In the genomic region with DNA sequence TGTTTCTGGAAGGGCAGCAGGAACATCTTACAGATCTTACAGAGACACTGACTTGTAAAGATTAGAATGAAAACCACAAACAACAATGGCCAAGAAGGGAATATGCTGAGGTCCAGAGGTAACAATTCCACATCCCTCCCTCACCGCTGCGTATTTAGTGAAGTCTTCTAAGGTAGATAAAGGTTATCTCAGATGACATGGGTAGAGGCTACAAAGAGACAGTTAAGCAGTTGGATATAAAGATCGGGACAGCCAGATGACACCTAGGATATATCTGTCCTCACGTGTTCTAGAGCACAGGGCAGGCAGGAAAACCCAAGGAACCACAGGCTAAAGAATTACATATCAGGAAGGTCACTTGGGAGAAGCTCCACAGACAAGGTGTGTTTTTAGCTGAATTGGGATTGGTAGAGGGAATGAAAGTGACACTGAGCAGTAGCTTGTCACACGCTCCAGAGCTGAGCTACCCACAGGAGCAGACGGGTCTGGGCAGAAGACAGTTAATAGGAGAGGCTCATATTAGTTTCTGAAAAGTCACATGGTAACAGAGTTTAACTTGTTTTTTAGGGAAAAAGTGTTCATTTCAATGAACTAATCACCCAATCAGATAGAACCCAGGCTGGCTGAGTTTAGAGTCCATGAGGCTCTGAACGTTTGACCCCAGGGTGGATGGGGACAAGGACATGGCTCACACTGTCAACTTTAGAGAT, we compare ENCODE assay signal across 15 cellular contexts.
DNase-seq lines count a peak whose midpoint lies in the region; ATAC-seq and TF ChIP-seq lines count a peak whose summit lies in the region.
"Had no signal": no experiment of that assay in that cellular context is flagged by ENCODE, and none has a peak within 500 bp of the region (broad histone marks: within the 10 kb centered on the region; RNA-seq: fewer than 3 reads in every experiment).

No MANE protein-coding gene starts in this region.

- no peak overlapping the region for H3K4me3 Mint-ChIP-seq in activated T-cell treated with anti-CD3 and anti-CD28 coated beads, Interleukin-2, amount 50 U/mL, for 24 hours
- no peak overlapping the region for H3K4me3 Mint-ChIP-seq in activated T-cell treated with anti-CD3 and anti-CD28 coated beads, Interleukin-2, amount 50 U/mL, for 72 hours
- H3K4me3 Mint-ChIP-seq in IgD-negative memory B cell (no peak overlapping the region), endothelial cell (ENCODE audit: unreplicated experiment) (peak overlapping the region; percentile 40), nephron (no peak overlapping the region)

- peaks cover 0 to 30% of the 10 kb centered on the region in 2 donors for H3K36me3 ChIP-seq in gastrocnemius medialis
- H3K36me3 ChIP-seq: MG63 had no signal

- no peaks in the 10 kb centered on the region for H3K27me3 Mint-ChIP-seq in activated T-cell treated with anti-CD3 and anti-CD28 coated beads, Interleukin-2, amount 50 U/mL, for 24 hours
- H3K27me3 Mint-ChIP-seq in activated T-cell treated with anti-CD3 and anti-CD28 coated beads, Interleukin-2, amount 50 U/mL, for 72 hours (ENCODE audit: low read depth) = no peaks in the 10 kb centered on the region
- H3K27me3 Mint-ChIP-seq in IgD-negative memory B cell (no peaks in the 10 kb centered on the region), endothelial cell (ENCODE audit: unreplicated experiment) (no peaks in the 10 kb centered on the region), nephron (ENCODE audit: low read depth) (no peaks in the 10 kb centered on the region)

- H3K27me3 ChIP-seq in gastrocnemius medialis = no peaks in the 10 kb centered on the region
- H3K27me3 ChIP-seq: MG63 had no signal

- no peak overlapping the region for H3K4me3 ChIP-seq in gastrocnemius medialis
- H3K4me3 ChIP-seq: MG63 had no signal

- no peak overlapping the region for H3K27ac ChIP-seq in gastrocnemius medialis

- no peak for ATAC-seq in activated T-cell treated with anti-CD3 and anti-CD28 coated beads, Interleukin-2, amount 50 U/mL, for 72 hours (replicated peaks in 1 of 2)
- ATAC-seq in HG03175 (IDR thresholded peaks at IDR 0.05; ENCODE audit: unreplicated experiment) (no peak), gastrocnemius medialis (no peak)

- in situ Hi-C loops in gastrocnemius medialis (cut with MboI; ENCODE audit: low sequenced_read_pairs in 4 of 4) = no loop called here

- no peaks in the 10 kb centered on the region for H3K4me1 Mint-ChIP-seq in activated T-cell treated with anti-CD3 and anti-CD28 coated beads, Interleukin-2, amount 50 U/mL, for 24 hours (ENCODE audit: low read depth)
- H3K4me1 Mint-ChIP-seq in activated T-cell treated with anti-CD3 and anti-CD28 coated beads, Interleukin-2, amount 50 U/mL, for 72 hours (ENCODE audit: low read depth) = no peaks in the 10 kb centered on the region
- H3K4me1 Mint-ChIP-seq in IgD-negative memory B cell (peaks cover 1 to 3% (median 1%) of the 10 kb centered on the region in 3 donors), endothelial cell (ENCODE audit: unreplicated experiment) (no peaks in the 10 kb centered on the region), nephron (no peaks in the 10 kb centered on the region)

- no peaks in the 10 kb centered on the region for H3K4me1 ChIP-seq in gastrocnemius medialis

- intact Hi-C loops in gastrocnemius medialis (cut with DNase I; ENCODE audit: low total_unique reads) = no loop called here

- no peaks in the 10 kb centered on the region for H3K9me3 ChIP-seq in gastrocnemius medialis
- H3K9me3 ChIP-seq: MG63 had no signal

- peaks cover 56% of the 10 kb centered on the region for H3K36me3 Mint-ChIP-seq in activated T-cell treated with anti-CD3 and anti-CD28 coated beads, Interleukin-2, amount 50 U/mL, for 24 hours (ENCODE audit: low read depth)
- peaks cover 8% of the 10 kb centered on the region in 2 donors for H3K36me3 Mint-ChIP-seq in activated T-cell treated with anti-CD3 and anti-CD28 coated beads, Interleukin-2, amount 50 U/mL, for 72 hours (ENCODE audit: insufficient read depth in 2 of 2)
- H3K36me3 Mint-ChIP-seq in IgD-negative memory B cell (peaks cover 11% of the 10 kb centered on the region), endothelial cell (ENCODE audit: low read depth, unreplicated experiment) (peaks cover 19% of the 10 kb centered on the region), nephron (ENCODE audit: low read depth) (peaks cover 31% of the 10 kb centered on the region)

- no peak for TF ChIP-seq POLR2A in gastrocnemius medialis (IDR thresholded peaks at IDR 0.05)

- DNase-seq in activated T-cell treated with anti-CD3 and anti-CD28 coated beads, Interleukin-2, amount 50 U/mL, for 24 hours = no peak
- DNase-seq in activated T-cell treated with anti-CD3 and anti-CD28 coated beads, Interleukin-2, amount 50 U/mL, for 72 hours = no peak
- DNase-seq in endothelial cell (ENCODE audit: low spot score) = no peak
- no peak for DNase-seq in NCI-H2081 treated with DMSO at 0.1 percent for 48 hours (lab: John Stamatoyannopoulos, UW)
- DNase-seq in gastrocnemius medialis = no peak
- DNase-seq: 8988T, GF-D8, MG63, NCI-H1092, NCI-H226, NCI-H524 treated with DMSO at 0.1 percent for 48 hours, Right ventricle myocardium superior had no signal

- TF ChIP-seq CTCF in endothelial cell (IDR thresholded peaks at IDR 0.05; ENCODE audit: unreplicated experiment) (no peak), nephron (IDR thresholded peaks at IDR 0.05; ENCODE audit: unreplicated experiment in 3 of 3) (no peak), gastrocnemius medialis (IDR thresholded peaks at IDR 0.05 in 4 of 5, conservative IDR thresholded peaks at IDR 0.05 in 1 of 5) (no peak)

- no peaks in the 10 kb centered on the region for H3K9me3 Mint-ChIP-seq in activated T-cell treated with anti-CD3 and anti-CD28 coated beads, Interleukin-2, amount 50 U/mL, for 24 hours
- H3K9me3 Mint-ChIP-seq in activated T-cell treated with anti-CD3 and anti-CD28 coated beads, Interleukin-2, amount 50 U/mL, for 72 hours = no peaks in the 10 kb centered on the region
- H3K9me3 Mint-ChIP-seq in IgD-negative memory B cell = no peaks in the 10 kb centered on the region
- H3K9me3 Mint-ChIP-seq in endothelial cell (ENCODE audit: unreplicated experiment) = no peaks in the 10 kb centered on the region
- no peaks in the 10 kb centered on the region for H3K9me3 Mint-ChIP-seq in nephron

- peak overlapping the region; percentile 24 for H3K27ac Mint-ChIP-seq in activated T-cell treated with anti-CD3 and anti-CD28 coated beads, Interleukin-2, amount 50 U/mL, for 24 hours
- H3K27ac Mint-ChIP-seq in activated T-cell treated with anti-CD3 and anti-CD28 coated beads, Interleukin-2, amount 50 U/mL, for 72 hours = no peak overlapping the region
- H3K27ac Mint-ChIP-seq in IgD-negative memory B cell (peak overlapping the region in 2 of 3 donors; percentile 35 to 80), endothelial cell (ENCODE audit: unreplicated experiment) (no peak overlapping the region), nephron (peak overlapping the region; percentile 18 to 86 (median 47))

Comparison
In these comparisons a context has a peak if more than half of its experiments do, and no peak if none do; other contexts are left out.
1. H3K27ac Mint-ChIP-seq: peak in activated T-cell treated with anti-CD3 and anti-CD28 coated beads, Interleukin-2, amount 50 U/mL, for 24 hours (single experiment), IgD-negative memory B cell (2 of 3) and nephron (3 of 3); none in activated T-cell treated with anti-CD3 and anti-CD28 coated beads, Interleukin-2, amount 50 U/mL, for 72 hours (single experiment) and endothelial cell (single experiment).